ENCODE assay signal across 9 cellular contexts in genomic region chr10:22335204-22335956, GRCh38. TPM values are rescaled to one million over a fixed set of nuclear protein-coding genes. Genes with fewer than 3 reads are reported as not detected.
A peak's percentile ranks its signal among the peaks of the same experiment; 100 is the strongest.
DNase-seq lines count a peak whose midpoint lies in the region; ATAC-seq and TF ChIP-seq lines count a peak whose summit lies in the region.
"Had no signal": no experiment of that assay in that cellular context is flagged by ENCODE, and none has a peak within 500 bp of the region (broad histone marks: within the 10 kb centered on the region; RNA-seq: fewer than 3 reads in every experiment).

No MANE protein-coding gene starts in this region.

- H3K4me1 ChIP-seq in ectodermal cell (ENCODE audit: control insufficient read depth, insufficient read depth, low read length) = peaks cover 10% of the 10 kb centered on the region

- CTCF ChIA-PET in GM10248 (lab: Yijun Ruan, JAX) = interaction anchor here (1.0 kb wide), 1 partner anchor 8 kb away, joined by 3 read pairs; no protein-coding TSS in a partner anchor

- ATAC-seq in HG02798 (IDR thresholded peaks at IDR 0.05; ENCODE audit: poor library complexity, unreplicated experiment) = peak; percentile 57

- H3K9me3 ChIP-seq in ectodermal cell (ENCODE audit: control insufficient read depth, low read length) = no peaks in the 10 kb centered on the region

- DNase-seq in GM10248 (ENCODE audit: extremely low spot score) = peak; percentile 75
- peak; percentile 56 to 67 for DNase-seq in activated CD4-positive, alpha-beta T cell treated with anti-CD3 and anti-CD28 coated beads for 4 hours
- DNase-seq in lung microvascular endothelial cell (ENCODE audit: low read depth in 2 of 2) = peak; percentile 64 to 75
- DNase-seq in stimulated activated naive CD4-positive, alpha-beta T cell treated with Interleukin-2 at 50 U/mL for 16 hours (lab: John Stamatoyannopoulos, UW) = peak; percentile 62
- DNase-seq in NCI-H2227 treated with DMSO at 0.1 percent for 48 hours (lab: John Stamatoyannopoulos, UW) = no peak
- no peak for DNase-seq in NCI-H2081 treated with DMSO at 0.1 percent for 48 hours (lab: John Stamatoyannopoulos, UW)

- WGBS in ectodermal cell, 2 experiments = 2% methylated on average over 71 of the region's 71 CpGs

- no peaks in the 10 kb centered on the region for H3K36me3 ChIP-seq in ectodermal cell (ENCODE audit: control insufficient read depth, insufficient read depth, low read length)

- TF ChIP-seq CTCF in GM10248 (IDR thresholded peaks at IDR 0.05; ENCODE audit: control extremely low read depth, extremely low read depth, low read depth, missing control alignments) = no peak

- POLR2A ChIA-PET in GM10248 (lab: Yijun Ruan, JAX) = no interaction called here

- peaks cover 97% of the 10 kb centered on the region for H3K27me3 ChIP-seq in ectodermal cell (ENCODE audit: control insufficient read depth, insufficient read depth, low read length, poor library complexity, severe bottlenecking)

- no peak overlapping the region for H3K27ac ChIP-seq in ectodermal cell (ENCODE audit: insufficient read depth, low read depth, low read length, poor library complexity, severe bottlenecking)

- peak overlapping the region; percentile 18 for H3K4me3 ChIP-seq in ectodermal cell (ENCODE audit: insufficient read depth, low read depth, low read length)

RNA-seq across cellular contexts. Expression of gene SPAG6, which starts 9.9 kb away (rescaled TPM):
- polyA plus RNA-seq in ectodermal cell (2013, experiment 1 of 4) = 2.5 TPM
- polyA plus RNA-seq in ectodermal cell (2013, experiment 2 of 4) = 3.5 TPM
- polyA plus RNA-seq in ectodermal cell (2013, experiment 3 of 4) = 2.4 TPM
- 3.4 TPM for polyA plus RNA-seq in ectodermal cell (2013, experiment 4 of 4)
- not detected in 2 replicates for total RNA-seq in lung microvascular endothelial cell
- total RNA-seq: NCI-H460 had no signal

RNA-seq across cellular contexts. Expression of gene BMI1, which starts 14.5 kb away (rescaled TPM):
- 35.4 TPM for polyA plus RNA-seq in ectodermal cell (2013, experiment 1 of 4)
- polyA plus RNA-seq in ectodermal cell (2013, experiment 2 of 4) = 35.2 TPM
- polyA plus RNA-seq in ectodermal cell (2013, experiment 3 of 4) = 34.1 TPM
- 40.3 TPM for polyA plus RNA-seq in ectodermal cell (2013, experiment 4 of 4)
- total RNA-seq in lung microvascular endothelial cell = 17.2 and 34.3 TPM in 2 replicates

RNA-seq across cellular contexts. Expression of gene COMMD3, which starts 19.2 kb away (rescaled TPM):
- 20.5 TPM for polyA plus RNA-seq in ectodermal cell (2013, experiment 1 of 4)
- 22.0 TPM for polyA plus RNA-seq in ectodermal cell (2013, experiment 2 of 4)
- polyA plus RNA-seq in ectodermal cell (2013, experiment 3 of 4) = 19.9 TPM
- 23.6 TPM for polyA plus RNA-seq in ectodermal cell (2013, experiment 4 of 4)
- 31.4 and 32.7 TPM in 2 replicates for total RNA-seq in lung microvascular endothelial cell

Comparison
In these comparisons a context has a peak if more than half of its experiments do, and no peak if none do; other contexts are left out.
1. DNase-seq: peak in GM10248 (single experiment), activated CD4-positive, alpha-beta T cell treated with anti-CD3 and anti-CD28 coated beads for 4 hours (2 of 2), lung microvascular endothelial cell (2 of 2) and stimulated activated naive CD4-positive, alpha-beta T cell treated with Interleukin-2 at 50 U/mL for 16 hours (single experiment); none in NCI-H2227 treated with DMSO at 0.1 percent for 48 hours (single experiment) and NCI-H2081 treated with DMSO at 0.1 percent for 48 hours (single experiment).